8 cellular contexts compared by ENCODE assay signal in genomic region chrX:106611682-106612402, GRCh38. TPM values are rescaled to one million over a fixed set of nuclear protein-coding genes. Genes with fewer than 3 reads are reported as not detected.
DNase-seq lines count a peak whose midpoint lies in the region; TF ChIP-seq lines count a peak whose summit lies in the region.

A gene with protein sequence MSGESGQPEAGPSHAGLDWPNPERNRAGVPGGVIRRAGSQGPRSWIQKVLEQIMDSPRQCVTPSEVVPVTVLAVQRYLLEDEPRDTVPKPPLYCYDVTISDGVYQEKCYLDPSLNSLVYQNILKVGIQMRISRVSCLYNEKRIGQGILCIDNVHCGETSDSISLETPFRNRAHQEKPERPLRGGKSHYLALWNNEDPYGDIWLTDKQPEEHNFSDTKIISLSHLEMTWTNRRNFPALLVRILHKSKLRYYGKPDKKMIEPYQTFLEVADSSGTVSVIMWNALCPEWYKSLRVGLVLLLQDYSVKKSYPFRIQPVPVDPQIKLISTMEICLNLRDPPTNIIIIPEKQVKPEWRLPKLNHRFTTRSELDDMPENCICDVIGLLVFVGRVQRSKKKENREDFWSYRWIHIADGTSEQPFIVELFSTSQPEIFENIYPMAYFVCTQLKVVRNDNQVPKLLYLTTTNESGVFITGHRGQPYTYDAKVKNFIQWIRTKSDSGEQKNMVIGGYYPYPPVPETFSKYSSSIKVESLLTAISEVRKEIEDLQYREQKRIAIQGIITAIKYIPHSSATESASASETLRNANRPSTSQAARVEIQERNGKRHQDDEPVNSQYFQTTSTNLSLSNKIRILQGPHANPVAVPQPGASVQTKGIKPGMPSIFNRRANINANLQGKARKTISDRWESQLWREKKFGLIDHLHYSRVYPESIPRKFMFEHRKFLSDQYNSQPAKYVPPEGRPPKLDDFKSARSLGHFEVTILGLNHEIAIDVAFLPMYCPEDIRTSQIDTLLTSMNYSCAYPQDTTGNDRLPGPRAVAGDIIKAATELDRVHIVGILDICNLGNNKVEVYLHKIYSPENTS (plus strand): TSS chrX:106611978. CDS start chrX:106612081, 103 bp downstream.

- peak; percentile 81 for TF ChIP-seq POLR2A in Raji (IDR thresholded peaks at IDR 0.05; ENCODE audit: insufficient read depth, low read depth, low read length)

- TF ChIP-seq CTCF in GM20000 (IDR thresholded peaks at IDR 0.05; ENCODE audit: extremely low read depth, missing control alignments): no peak

- peak; percentile 52 for DNase-seq in COR-L47 (lab: John Stamatoyannopoulos, UW)
- peak; percentile 48 for DNase-seq in GM20000 (ENCODE audit: low spot score)
- DNase-seq in HPDE6-E6E7 (ENCODE audit: extremely low spot score): peak; percentile 37
- peak; percentile 87 for DNase-seq in activated naive CD4-positive, alpha-beta T cell treated with Interleukin-2 at 50 U/mL for 16 hours
- peak; percentile 74 for DNase-seq in glomerular visceral epithelial cell (ENCODE audit: extremely low spot score)
- peak; percentile 63 for DNase-seq in occipital lobe (lab: John Stamatoyannopoulos, UW)
- peak; percentile 76 for DNase-seq in superior temporal gyrus (ENCODE audit: extremely low spot score)

RNA-seq across cellular contexts. Expression of the gene that starts here (rescaled TPM):
- total RNA-seq in occipital lobe: 7.8 TPM

Comparison
In these comparisons a context has a peak if more than half of its experiments do, and no peak if none do; other contexts are left out.
1. Peak in every context shown above with its lines: DNase-seq.
2. DNase-seq: peak in every context shown above with its lines; median percentile 87 in activated naive CD4-positive, alpha-beta T cell treated with Interleukin-2 at 50 U/mL for 16 hours; 76 in superior temporal gyrus; 74 in glomerular visceral epithelial cell; 63 in occipital lobe; 52 in COR-L47; 48 in GM20000; 37 in HPDE6-E6E7.